ENCODE assay signal across 10 cellular contexts in the genomic region with DNA sequence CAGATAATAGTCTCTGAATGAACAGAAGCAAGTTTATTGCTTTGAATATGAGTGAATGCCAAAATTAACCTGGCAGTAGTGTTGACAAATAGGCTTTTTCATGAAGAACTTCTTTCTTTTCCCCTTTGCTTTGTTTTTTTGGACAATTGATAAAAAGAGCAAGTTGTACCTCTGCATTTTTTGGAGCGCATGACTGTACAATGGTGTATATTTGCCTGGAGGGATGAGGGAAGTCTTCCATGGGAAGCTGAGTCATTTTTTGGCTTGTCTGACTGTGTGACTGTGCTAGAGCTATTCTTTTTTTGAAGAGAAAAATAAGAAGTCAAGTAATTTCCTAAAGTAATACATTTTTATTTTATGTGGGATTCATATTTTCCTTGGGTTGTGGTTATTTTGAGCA.
DNase-seq lines count a peak whose midpoint lies in the region; ATAC-seq and TF ChIP-seq lines count a peak whose summit lies in the region.
"Had no signal": no experiment of that assay in that cellular context is flagged by ENCODE, and none has a peak within 500 bp of the region (broad histone marks: within the 10 kb centered on the region; RNA-seq: fewer than 3 reads in every experiment).

No MANE protein-coding gene starts in this region.

- DNase-seq in ELR (ENCODE audit: low read depth): peak; percentile 92
- peak; percentile 20 for DNase-seq in T1000 (lab: John Stamatoyannopoulos, UW)
- peak; percentile 81 for DNase-seq in fibroblast of villous mesenchyme (ENCODE audit: low read depth)
- DNase-seq in renal cortical epithelial cell (ENCODE audit: low read depth): peak; percentile 86
- no peak for DNase-seq in stimulated activated CD4-positive, alpha-beta T cell treated with anti-CD3 and anti-CD28 coated beads, Interleukin-4, amount 100 ng/mL, for 24 hours
- DNase-seq: activated T-cell treated with anti-CD3 and anti-CD28 coated beads for 4 hours; stimulated activated naive CD8-positive, alpha-beta T cell treated with anti-CD3 and anti-CD28 coated beads, Interleukin-15, Interleukin-2, amounts not matched to agents 100 U/mL and 50 U/mL, for 24 hours had no signal

- no peak for TF ChIP-seq CTCF in fibroblast of villous mesenchyme (IDR thresholded peaks at IDR 0.05; ENCODE audit: insufficient read depth, low read depth, low read length)

- ATAC-seq in HG03565 (IDR thresholded peaks at IDR 0.05; ENCODE audit: unreplicated experiment) (no peak), GM21619 (IDR thresholded peaks at IDR 0.05; ENCODE audit: unreplicated experiment) (no peak), GM18868 (IDR thresholded peaks at IDR 0.05; ENCODE audit: unreplicated experiment) (no peak)

- H3K4me3 ChIP-seq in fibroblast of villous mesenchyme (ENCODE audit: low read depth, low read length): no peak overlapping the region
